ENCODE assay signal across 14 cellular contexts in genomic region chr12:81417056-81417455, GRCh38.
"Had no signal": no experiment of that assay in that cellular context is flagged by ENCODE, and none has a peak within 500 bp of the region (broad histone marks: within the 10 kb centered on the region; RNA-seq: fewer than 3 reads in every experiment).

No MANE protein-coding gene starts in this region.

- H3K27ac ChIP-seq: esophagus muscularis mucosa, transverse colon had no signal

- H3K27ac Mint-ChIP-seq: activated CD4-positive, alpha-beta memory T cell treated with anti-CD3 and anti-CD28 coated beads for 36 hours; activated naive CD8-positive, alpha-beta T cell; natural killer cell; T-helper 2 cell treated with Interferon-gamma antibody and Interleukin-4, amounts not matched to agents 5 μg/mL and 100 μg/mL, for 36 hours had no signal

- H3K4me1 Mint-ChIP-seq: natural killer cell had no signal

- H3K4me3 ChIP-seq: esophagus muscularis mucosa, transverse colon had no signal

- H3K27me3 Mint-ChIP-seq: activated CD4-positive, alpha-beta memory T cell treated with anti-CD3 and anti-CD28 coated beads for 36 hours; activated naive CD8-positive, alpha-beta T cell had no signal

- H3K4me3 Mint-ChIP-seq: activated CD4-positive, alpha-beta memory T cell treated with anti-CD3 and anti-CD28 coated beads for 36 hours; activated naive CD8-positive, alpha-beta T cell; natural killer cell; T-helper 2 cell treated with Interferon-gamma antibody and Interleukin-4, amounts not matched to agents 5 μg/mL and 100 μg/mL, for 36 hours had no signal

- DNase-seq: activated CD4-positive, alpha-beta memory T cell treated with anti-CD3 and anti-CD28 coated beads for 36 hours; activated CD4-positive, CD25-positive, alpha-beta regulatory T cell treated with anti-CD3 and anti-CD28 coated beads, Interleukin-2, amount 50 U/mL, for 72 hours; activated gamma-delta T cell; activated T-cell treated with anti-CD3 and anti-CD28 coated beads, Interleukin-2, amount 50 U/mL, for 48 hours; amygdala; mammary epithelial cell; natural killer cell; right cardiac atrium; small intestine; transverse colon had no signal

- H3K27me3 ChIP-seq: esophagus muscularis mucosa, transverse colon had no signal

- ATAC-seq: left lobe of liver, natural killer cell, right cardiac atrium had no signal

- H3K36me3 Mint-ChIP-seq: activated CD4-positive, alpha-beta memory T cell treated with anti-CD3 and anti-CD28 coated beads for 36 hours; activated naive CD8-positive, alpha-beta T cell had no signal
